ENCODE assay signal across 18 cellular contexts in genomic region chr19:1889907-1890306, GRCh38. TPM values are rescaled to one million over a fixed set of nuclear protein-coding genes. Genes with fewer than 3 reads are reported as not detected.
DNase-seq lines count a peak whose midpoint lies in the region; ATAC-seq and TF ChIP-seq lines count a peak whose summit lies in the region.
"Had no signal": no experiment of that assay in that cellular context is flagged by ENCODE, and none has a peak within 500 bp of the region (broad histone marks: within the 10 kb centered on the region; RNA-seq: fewer than 3 reads in every experiment).

No MANE protein-coding gene starts in this region.

- ATAC-seq in stimulated activated naive CD8-positive, alpha-beta T cell treated with anti-CD3 and anti-CD28 coated beads, Interleukin-15, Interleukin-2, amounts not matched to agents 100 U/mL and 50 U/mL, for 24 hours, result no peak
- ATAC-seq in effector memory CD8-positive, alpha-beta T cell (replicated peaks), result no peak
- no peak for ATAC-seq in left lobe of liver
- ATAC-seq: Panc1 had no signal

- no peaks in the 10 kb centered on the region for H3K36me3 Mint-ChIP-seq in activated CD4-positive, alpha-beta T cell treated with anti-CD3 and anti-CD28 coated beads, Interleukin-2, amount 10 ng/mL, durations not matched to agents 24 days and 14 days (ENCODE audit: low read depth)
- no peaks in the 10 kb centered on the region for H3K36me3 Mint-ChIP-seq in stimulated activated naive CD8-positive, alpha-beta T cell treated with anti-CD3 and anti-CD28 coated beads, Interleukin-15, Interleukin-2, amounts not matched to agents 100 ng/mL and 50 ng/mL, for 24 hours (ENCODE audit: low read depth)
- H3K36me3 Mint-ChIP-seq in nephron (ENCODE audit: low read depth), result no peaks in the 10 kb centered on the region
- H3K36me3 Mint-ChIP-seq in effector memory CD8-positive, alpha-beta T cell (ENCODE audit: insufficient read depth), result peaks cover 17% of the 10 kb centered on the region
- H3K36me3 Mint-ChIP-seq: IgD-negative memory B cell had no signal

- no peak for TF ChIP-seq CTCF in nephron (IDR thresholded peaks at IDR 0.05; ENCODE audit: unreplicated experiment in 3 of 3)

- H3K4me3 Mint-ChIP-seq in activated CD4-positive, alpha-beta T cell treated with anti-CD3 and anti-CD28 coated beads, Interleukin-2, amount 10 ng/mL, durations not matched to agents 24 days and 14 days, result no peak overlapping the region
- H3K4me3 Mint-ChIP-seq in stimulated activated naive CD8-positive, alpha-beta T cell treated with anti-CD3 and anti-CD28 coated beads, Interleukin-15, Interleukin-2, amounts not matched to agents 100 ng/mL and 50 ng/mL, for 24 hours, result no peak overlapping the region
- H3K4me3 Mint-ChIP-seq in nephron, result peak overlapping the region in 1 of 3 experiments; percentile 2
- no peak overlapping the region for H3K4me3 Mint-ChIP-seq in effector memory CD8-positive, alpha-beta T cell
- H3K4me3 Mint-ChIP-seq: CD4-positive, alpha-beta T cell; IgD-negative memory B cell had no signal

- no peaks in the 10 kb centered on the region for H3K9me3 Mint-ChIP-seq in activated CD4-positive, alpha-beta T cell treated with anti-CD3 and anti-CD28 coated beads, Interleukin-2, amount 10 ng/mL, durations not matched to agents 24 days and 14 days
- no peaks in the 10 kb centered on the region for H3K9me3 Mint-ChIP-seq in stimulated activated naive CD8-positive, alpha-beta T cell treated with anti-CD3 and anti-CD28 coated beads, Interleukin-15, Interleukin-2, amounts not matched to agents 100 ng/mL and 50 ng/mL, for 24 hours
- H3K9me3 Mint-ChIP-seq in nephron, result no peaks in the 10 kb centered on the region
- H3K9me3 Mint-ChIP-seq in effector memory CD8-positive, alpha-beta T cell, result no peaks in the 10 kb centered on the region
- H3K9me3 Mint-ChIP-seq: CD4-positive, alpha-beta T cell; IgD-negative memory B cell had no signal

- DNase-seq in activated CD4-positive, alpha-beta T cell treated with anti-CD3 and anti-CD28 coated beads, Interleukin-2, amount 10 ng/mL, durations not matched to agents 24 days and 14 days, result no peak
- no peak for DNase-seq in activated CD4-positive, alpha-beta T cell treated with anti-CD3 and anti-CD28 coated beads, Interleukin-2, amount 50 U/mL, for 4 hours
- DNase-seq in stimulated activated naive CD8-positive, alpha-beta T cell treated with anti-CD3 and anti-CD28 coated beads, Interleukin-15, Interleukin-2, amounts not matched to agents 100 U/mL and 50 U/mL, for 24 hours, result no peak
- no peak for DNase-seq in effector memory CD8-positive, alpha-beta T cell
- DNase-seq in left lobe of liver (ENCODE audit: low spot score), result no peak
- no peak for DNase-seq in NCI-H2227 (lab: John Stamatoyannopoulos, UW; ENCODE audit: unreplicated experiment)
- DNase-seq: BE2C; CD4-positive, alpha-beta T cell; GF-D8; MM.1S; NCI-H1092; NCI-H1436 treated with DMSO at 0.1 percent for 48 hours; NCI-H2029 treated with DMSO at 0.1 percent for 48 hours; NCI-H2171 treated with DMSO at 0.1 percent for 48 hours had no signal

- intact Hi-C loops in activated CD4-positive, alpha-beta T cell treated with anti-CD3 and anti-CD28 coated beads, Interleukin-2, amount 10 ng/mL, durations not matched to agents 24 days and 14 days (cut with micrococcal nuclease), result no loop called here

- H3K27me3 Mint-ChIP-seq in activated CD4-positive, alpha-beta T cell treated with anti-CD3 and anti-CD28 coated beads, Interleukin-2, amount 10 ng/mL, durations not matched to agents 24 days and 14 days, result no peaks in the 10 kb centered on the region
- H3K27me3 Mint-ChIP-seq in stimulated activated naive CD8-positive, alpha-beta T cell treated with anti-CD3 and anti-CD28 coated beads, Interleukin-15, Interleukin-2, amounts not matched to agents 100 ng/mL and 50 ng/mL, for 24 hours, result no peaks in the 10 kb centered on the region
- no peaks in the 10 kb centered on the region for H3K27me3 Mint-ChIP-seq in nephron (ENCODE audit: low read depth)
- no peaks in the 10 kb centered on the region for H3K27me3 Mint-ChIP-seq in effector memory CD8-positive, alpha-beta T cell
- H3K27me3 Mint-ChIP-seq: CD4-positive, alpha-beta T cell; IgD-negative memory B cell had no signal

- H3K27ac Mint-ChIP-seq in activated CD4-positive, alpha-beta T cell treated with anti-CD3 and anti-CD28 coated beads, Interleukin-2, amount 10 ng/mL, durations not matched to agents 24 days and 14 days, result peak overlapping the region; percentile 26
- H3K27ac Mint-ChIP-seq in stimulated activated naive CD8-positive, alpha-beta T cell treated with anti-CD3 and anti-CD28 coated beads, Interleukin-15, Interleukin-2, amounts not matched to agents 100 ng/mL and 50 ng/mL, for 24 hours, result peak overlapping the region; percentile 43
- H3K27ac Mint-ChIP-seq in nephron, result peak overlapping the region in 2 of 3 experiments; percentile 21 to 32
- no peak overlapping the region for H3K27ac Mint-ChIP-seq in effector memory CD8-positive, alpha-beta T cell
- H3K27ac Mint-ChIP-seq: CD4-positive, alpha-beta T cell had no signal

- H3K4me1 Mint-ChIP-seq in activated CD4-positive, alpha-beta T cell treated with anti-CD3 and anti-CD28 coated beads, Interleukin-2, amount 10 ng/mL, durations not matched to agents 24 days and 14 days, result peaks cover 12% of the 10 kb centered on the region
- peaks cover 8% of the 10 kb centered on the region for H3K4me1 Mint-ChIP-seq in stimulated activated naive CD8-positive, alpha-beta T cell treated with anti-CD3 and anti-CD28 coated beads, Interleukin-15, Interleukin-2, amounts not matched to agents 100 ng/mL and 50 ng/mL, for 24 hours (ENCODE audit: low read depth)
- H3K4me1 Mint-ChIP-seq in nephron, result peaks cover 10% of the 10 kb centered on the region
- peaks cover 4 to 8% of the 10 kb centered on the region in 2 donors for H3K4me1 Mint-ChIP-seq in effector memory CD8-positive, alpha-beta T cell (ENCODE audit: low read depth in 2 of 2)

RNA-seq across cellular contexts. Expression of gene ABHD17A, which starts 4.6 kb away (rescaled TPM):
- total RNA-seq in activated CD4-positive, alpha-beta T cell treated with anti-CD3 and anti-CD28 coated beads, Interleukin-2, amount 10 ng/mL, durations not matched to agents 24 days and 14 days, result 104 and 107 TPM in 2 replicates
- 29.4 TPM for total RNA-seq in left lobe of liver

RNA-seq across cellular contexts. Expression of gene ADAT3, which starts 15.3 kb away (rescaled TPM):
- 8.8 and 10.6 TPM in 2 replicates for total RNA-seq in activated CD4-positive, alpha-beta T cell treated with anti-CD3 and anti-CD28 coated beads, Interleukin-2, amount 10 ng/mL, durations not matched to agents 24 days and 14 days
- 4.5 TPM for total RNA-seq in left lobe of liver

RNA-seq across cellular contexts. Expression of gene SCAMP4, which starts 15.3 kb away (rescaled TPM):
- total RNA-seq in activated CD4-positive, alpha-beta T cell treated with anti-CD3 and anti-CD28 coated beads, Interleukin-2, amount 10 ng/mL, durations not matched to agents 24 days and 14 days, result 39.2 and 42.4 TPM in 2 replicates
- total RNA-seq in left lobe of liver, result 23.9 TPM

RNA-seq across cellular contexts. Expression of gene KLF16, which starts 26.5 kb away (rescaled TPM):
- 37.0 and 38.1 TPM in 2 replicates for total RNA-seq in activated CD4-positive, alpha-beta T cell treated with anti-CD3 and anti-CD28 coated beads, Interleukin-2, amount 10 ng/mL, durations not matched to agents 24 days and 14 days
- 11.9 TPM for total RNA-seq in left lobe of liver

RNA-seq across cellular contexts. Expression of gene REXO1, which starts 41.6 kb away (rescaled TPM):
- total RNA-seq in activated CD4-positive, alpha-beta T cell treated with anti-CD3 and anti-CD28 coated beads, Interleukin-2, amount 10 ng/mL, durations not matched to agents 24 days and 14 days, result 56.3 and 61.4 TPM in 2 replicates
- 19.3 TPM for total RNA-seq in left lobe of liver

Comparison
In these comparisons a context has a peak if more than half of its experiments do, and no peak if none do; other contexts are left out.
1. H3K27ac Mint-ChIP-seq: peak in activated CD4-positive, alpha-beta T cell treated with anti-CD3 and anti-CD28 coated beads, Interleukin-2, amount 10 ng/mL, durations not matched to agents 24 days and 14 days (single experiment), stimulated activated naive CD8-positive, alpha-beta T cell treated with anti-CD3 and anti-CD28 coated beads, Interleukin-15, Interleukin-2, amounts not matched to agents 100 ng/mL and 50 ng/mL, for 24 hours (single experiment) and nephron (2 of 3); none in effector memory CD8-positive, alpha-beta T cell (0 of 2).